Comparison of ENCODE assay signal across 11 cellular contexts in the genomic region with DNA sequence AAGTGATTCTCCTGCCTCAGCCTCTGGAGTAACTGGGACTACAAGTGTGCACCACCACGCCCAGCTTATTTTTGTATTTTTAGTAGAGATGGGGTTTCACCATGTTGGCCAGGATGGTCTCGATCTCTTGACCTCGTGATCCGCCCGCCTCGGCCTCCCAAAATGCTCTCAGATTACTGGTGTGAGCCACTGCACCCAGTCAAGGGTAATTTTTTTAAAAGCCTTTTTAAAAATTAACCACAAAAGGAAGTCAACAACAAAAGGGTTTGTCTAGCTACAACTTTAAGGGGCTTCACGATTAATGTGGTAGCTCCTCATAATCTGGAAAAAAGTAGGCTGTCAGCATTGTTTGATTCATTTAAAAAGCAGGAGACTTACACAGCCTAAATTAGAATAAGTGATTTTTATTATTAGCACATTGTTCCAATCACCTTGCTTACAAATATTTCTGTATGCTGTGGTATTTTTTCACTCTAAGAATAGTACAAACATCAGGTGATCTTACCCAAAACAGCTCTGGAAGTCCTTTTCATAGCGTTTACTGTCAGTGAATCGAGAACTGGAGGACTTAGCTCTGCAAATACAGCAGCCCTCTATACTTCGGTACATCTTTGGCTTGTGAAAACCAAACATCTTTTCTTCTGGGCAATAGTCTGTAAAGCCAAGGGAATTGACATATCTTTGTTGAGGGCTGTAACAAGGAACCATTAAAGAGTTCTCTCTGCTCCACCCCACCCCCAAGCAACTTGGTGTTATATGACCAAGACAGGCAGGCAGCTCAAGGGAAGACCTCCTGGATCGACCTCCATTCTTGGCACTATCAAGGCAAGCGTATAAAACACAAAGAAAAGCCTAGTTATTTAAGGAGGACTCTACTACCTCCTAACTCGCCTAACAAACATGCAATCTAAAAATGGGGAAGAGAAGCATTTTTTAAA. TPM values are rescaled to one million over a fixed set of nuclear protein-coding genes. Genes with fewer than 3 reads are reported as not detected.
DNase-seq lines count a peak whose midpoint lies in the region; ATAC-seq and TF ChIP-seq lines count a peak whose summit lies in the region.
"Had no signal": no experiment of that assay in that cellular context is flagged by ENCODE, and none has a peak within 500 bp of the region (broad histone marks: within the 10 kb centered on the region; RNA-seq: fewer than 3 reads in every experiment).

No MANE protein-coding gene starts in this region.

- H3K27me3 Mint-ChIP-seq in activated naive CD8-positive, alpha-beta T cell treated with anti-CD3 and anti-CD28 coated beads, Interleukin-2, amount 10 ng/mL, durations not matched to agents 7 days and 5 days = no peaks in the 10 kb centered on the region

- ATAC-seq in GM19328 (IDR thresholded peaks at IDR 0.05; ENCODE audit: unreplicated experiment) (peak; percentile 45), HG03045 (IDR thresholded peaks at IDR 0.05; ENCODE audit: unreplicated experiment) (peak; percentile 45)
- ATAC-seq in activated naive CD8-positive, alpha-beta T cell treated with anti-CD3 and anti-CD28 coated beads, Interleukin-2, amount 10 ng/mL, durations not matched to agents 7 days and 5 days (ENCODE audit: low read depth) = no peak

- H3K9me3 Mint-ChIP-seq in activated naive CD8-positive, alpha-beta T cell treated with anti-CD3 and anti-CD28 coated beads, Interleukin-2, amount 10 ng/mL, durations not matched to agents 7 days and 5 days = no peaks in the 10 kb centered on the region

- H3K4me3 ChIP-seq in GM12864 (ENCODE audit: low read depth, low read length) = peak overlapping the region; percentile 30; the same call in 1 of the 2 replicates

- no peak for DNase-seq in GM12864 (ENCODE audit: low read depth)
- DNase-seq in activated naive CD8-positive, alpha-beta T cell treated with anti-CD3 and anti-CD28 coated beads, Interleukin-2, amount 10 ng/mL, durations not matched to agents 7 days and 5 days = no peak
- DNase-seq in central memory CD4-positive, alpha-beta T cell = no peak
- no peak for DNase-seq in posterior cingulate gyrus
- DNase-seq in OCI-M1 (lab: John Stamatoyannopoulos, UW) = no peak
- no peak for DNase-seq in NCI-H1105 treated with DMSO at 0.1 percent for 48 hours (lab: John Stamatoyannopoulos, UW)
- DNase-seq: effector CD8-positive, alpha-beta T cell; NCI-H1417; WERI-Rb-1 had no signal

- peak overlapping the region; percentile 36 for H3K27ac Mint-ChIP-seq in activated naive CD8-positive, alpha-beta T cell treated with anti-CD3 and anti-CD28 coated beads, Interleukin-2, amount 10 ng/mL, durations not matched to agents 7 days and 5 days

- H3K4me3 Mint-ChIP-seq in activated naive CD8-positive, alpha-beta T cell treated with anti-CD3 and anti-CD28 coated beads, Interleukin-2, amount 10 ng/mL, durations not matched to agents 7 days and 5 days = no peak overlapping the region

- POLR2A ChIA-PET in activated naive CD8-positive, alpha-beta T cell treated with anti-CD3 and anti-CD28 coated beads, Interleukin-2, amount 10 ng/mL, durations not matched to agents 7 days and 5 days (lab: Charles Lee) = interaction anchor here (1.0 to 1.1 kb wide), 2 partner anchors 25 to 29 kb away, joined by 3 read pairs; no protein-coding TSS in a partner anchor

- intact Hi-C loops in posterior cingulate gyrus (cut with DNase I) = no loop called here

- H3K36me3 Mint-ChIP-seq in activated naive CD8-positive, alpha-beta T cell treated with anti-CD3 and anti-CD28 coated beads, Interleukin-2, amount 10 ng/mL, durations not matched to agents 7 days and 5 days = peaks cover 45% of the 10 kb centered on the region

- H3K4me1 Mint-ChIP-seq in activated naive CD8-positive, alpha-beta T cell treated with anti-CD3 and anti-CD28 coated beads, Interleukin-2, amount 10 ng/mL, durations not matched to agents 7 days and 5 days = peaks cover 23% of the 10 kb centered on the region

- no peak for TF ChIP-seq CTCF in GM12864 (IDR thresholded peaks at IDR 0.05; ENCODE audit: low read depth, low read length, missing control alignments)

RNA-seq across cellular contexts. Expression of gene SINHCAF, which starts 28.1 kb away (rescaled TPM):
- 10 to 100 TPM; 74.7 to 86.3 TPM for total RNA-seq in activated naive CD8-positive, alpha-beta T cell treated with anti-CD3 and anti-CD28 coated beads, Interleukin-2, amount 10 ng/mL, durations not matched to agents 7 days and 5 days
